2 cellular contexts compared by ENCODE assay signal in genomic region chr10:30538086-30538485, GRCh38.
TF ChIP-seq lines count a peak whose summit lies in the region.

No MANE protein-coding gene starts in this region.

TF ChIP-seq in A549, 52 proteins besides CTCF, POLR2A, EP300 and RAD21 (continued from another document and continues in another):
- TF ChIP-seq TP53 (CRISPR knock-in tag; IDR thresholded peaks at IDR 0.05) (no peak), MAFK (IDR thresholded peaks at IDR 0.05; ENCODE audit: partially characterized antibody) (peak; percentile 40), HOXB5 (CRISPR knock-in tag; IDR thresholded peaks at IDR 0.05) (peak; percentile 51), RARB (CRISPR knock-in tag; IDR thresholded peaks at IDR 0.05) (no peak), CBX8 (IDR thresholded peaks at IDR 0.05) (no peak), SREBF2 (IDR thresholded peaks at IDR 0.05) (no peak), JUNB (IDR thresholded peaks at IDR 0.05) (peak; percentile 88), PHF8 (IDR thresholded peaks at IDR 0.05; ENCODE audit: borderline replicate concordance, low read depth) (no peak), USF2 (IDR thresholded peaks at IDR 0.05) (no peak), RNF2 (IDR thresholded peaks at IDR 0.05; ENCODE audit: borderline replicate concordance, low read depth) (no peak), MAZ (IDR thresholded peaks at IDR 0.05; ENCODE audit: borderline replicate concordance, low read depth, low read length) (no peak), CHD2 (IDR thresholded peaks at IDR 0.05; ENCODE audit: low read length, partially characterized antibody) (no peak), HES2 (IDR thresholded peaks at IDR 0.05) (no peak), POLR2AphosphoS2 (conservative IDR thresholded peaks at IDR 0.05; ENCODE audit: low read length) (no peak), GATA3 (IDR thresholded peaks at IDR 0.05; ENCODE audit: borderline replicate concordance) (peak; percentile 94), KDM5A (IDR thresholded peaks at IDR 0.05) (no peak), NFE2L2 (conservative IDR thresholded peaks at IDR 0.05; ENCODE audit: low read length) (0 out of 2 replicates have a peak, but pooled peaks have one; percentile 4), ELK1 (IDR thresholded peaks at IDR 0.05; ENCODE audit: low read depth, low read length) (no peak), HMGXB4 (CRISPR knock-in tag; IDR thresholded peaks at IDR 0.05; ENCODE audit: borderline replicate concordance) (no peak), REST (IDR thresholded peaks at IDR 0.05) (no peak), E2F6 (IDR thresholded peaks at IDR 0.05; ENCODE audit: borderline replicate concordance, low read depth) (no peak; the same call in 1 of the 2 replicates), MAX (IDR thresholded peaks at IDR 0.05) (0 out of 2 replicates have a peak, but pooled peaks have one; percentile 41), ZFP36 (IDR thresholded peaks at IDR 0.05; ENCODE audit: borderline replicate concordance, partially characterized antibody) (no peak), ZNF302 (CRISPR knock-in tag; IDR thresholded peaks at IDR 0.05) (no peak), HOXA7 (CRISPR knock-in tag; IDR thresholded peaks at IDR 0.05) (0 out of 2 replicates have a peak, but pooled peaks have one; percentile 7), SMC3 (IDR thresholded peaks at IDR 0.05) (no peak), NPAS2 (CRISPR knock-in tag; IDR thresholded peaks at IDR 0.05; ENCODE audit: borderline replicate concordance) (no peak)

TF ChIP-seq in H1, 55 proteins besides CTCF, POLR2A, EP300 and RAD21:
- TF ChIP-seq ATF3 (IDR thresholded peaks at IDR 0.05; ENCODE audit: insufficient read depth, low read depth, low read length) (no peak), RXRA (IDR thresholded peaks at IDR 0.05; ENCODE audit: insufficient read depth, low read depth, low read length) (no peak), JUND (IDR thresholded peaks at IDR 0.05; ENCODE audit: low read length) (peak; percentile 62), ZNF274 (IDR thresholded peaks at IDR 0.05; ENCODE audit: borderline replicate concordance, extremely low read depth, low read length) (no peak)
